In the genomic region with DNA sequence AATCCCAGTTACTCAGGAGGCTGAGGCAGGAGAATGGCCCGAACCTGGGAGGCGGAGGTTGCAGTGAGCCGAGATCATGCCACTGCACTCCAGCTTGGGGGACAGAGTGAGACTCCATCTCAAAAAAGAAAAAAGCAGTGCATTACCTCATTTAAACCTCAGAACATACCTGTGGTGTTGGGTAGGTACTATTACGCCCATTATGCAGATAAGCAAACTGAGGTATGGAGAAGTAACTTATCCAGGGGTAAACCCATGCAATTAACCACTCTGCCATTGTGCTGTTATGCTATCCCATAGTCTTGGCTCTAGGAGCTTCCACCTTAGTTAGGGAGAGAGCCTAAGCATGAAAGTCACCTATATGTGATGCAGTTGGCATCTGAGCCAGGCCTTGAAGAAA, we compare ENCODE assay signal across 36 cellular contexts. TPM values are rescaled to one million over a fixed set of nuclear protein-coding genes. Genes with fewer than 3 reads are reported as not detected.
"Had no signal": no experiment of that assay in that cellular context is flagged by ENCODE, and none has a peak within 500 bp of the region (broad histone marks: within the 10 kb centered on the region; RNA-seq: fewer than 3 reads in every experiment).

No MANE protein-coding gene starts in this region.

- H3K36me3 ChIP-seq: adrenal gland, brain microvascular endothelial cell, breast epithelium had no signal

- H3K4me1 Mint-ChIP-seq: activated B cell treated with CpG ODN at 0.5 μM for 24 hours; activated CD4-positive, alpha-beta T cell treated with anti-CD3 and anti-CD28 coated beads for 36 hours; activated naive CD8-positive, alpha-beta T cell treated with anti-CD3 and anti-CD28 coated beads for 36 hours had no signal

- H3K36me3 Mint-ChIP-seq: activated CD8-positive, alpha-beta memory T cell treated with anti-CD3 and anti-CD28 coated beads, Interleukin-2, amount 10 ng/mL, durations not matched to agents 7 days and 5 days; activated naive CD4-positive, alpha-beta T cell treated with anti-CD3 and anti-CD28 coated beads, Interleukin-2, amount 50 U/mL, for 72 hours; activated naive CD8-positive, alpha-beta T cell treated with anti-CD3 and anti-CD28 coated beads for 36 hours had no signal

- H3K9me3 ChIP-seq: adrenal gland, body of pancreas, breast epithelium had no signal

- ATAC-seq: activated CD4-positive, alpha-beta T cell treated with anti-CD3 and anti-CD28 coated beads for 36 hours; activated CD8-positive, alpha-beta memory T cell treated with anti-CD3 and anti-CD28 coated beads, Interleukin-2, amount 10 ng/mL, durations not matched to agents 7 days and 5 days; activated naive CD4-positive, alpha-beta T cell treated with anti-CD3 and anti-CD28 coated beads, Interleukin-2, amount 50 U/mL, for 72 hours; body of pancreas had no signal

- H3K4me1 ChIP-seq: adrenal gland, body of pancreas, breast epithelium had no signal

- DNase-seq: activated B cell treated with CpG ODN at 0.5 μM for 24 hours; activated CD4-positive, alpha-beta memory T cell treated with anti-CD3 and anti-CD28 coated beads, Interleukin-2, amount 10 ng/mL, durations not matched to agents 7 days and 5 days; activated CD4-positive, alpha-beta T cell treated with anti-CD3 and anti-CD28 coated beads for 1 hour; activated CD4-positive, alpha-beta T cell treated with anti-CD3 and anti-CD28 coated beads for 36 hours; activated CD4-positive, alpha-beta T cell treated with anti-CD3 and anti-CD28 coated beads for 48 hours; activated CD4-positive, alpha-beta T cell treated with anti-CD3 and anti-CD28 coated beads, Interleukin-2, amount 10 ng/mL, durations not matched to agents 7 days and 5 days; activated CD4-positive, alpha-beta T cell treated with anti-CD3 and anti-CD28 coated beads, Interleukin-2, amount 50 U/mL, for 48 hours; activated CD8-positive, alpha-beta memory T cell treated with anti-CD3 and anti-CD28 coated beads for 24 hours; activated CD8-positive, alpha-beta memory T cell treated with anti-CD3 and anti-CD28 coated beads, Interleukin-2, amount 10 ng/mL, durations not matched to agents 7 days and 5 days; activated CD8-positive, alpha-beta memory T cell treated with anti-CD3 and anti-CD28 coated beads, Interleukin-2, amount 50 U/mL, for 48 hours; activated CD8-positive, alpha-beta T cell treated with anti-CD3 and anti-CD28 coated beads, Interleukin-2, amount 10 ng/mL, durations not matched to agents 7 days and 5 days; activated effector memory CD4-positive, alpha-beta T cell treated with anti-CD3 and anti-CD28 coated beads, Interleukin-2, amount 50 U/mL, for 16 hours; activated gamma-delta T cell treated with Interleukin-2 at 50 U/mL for 16 hours; activated naive CD4-positive, alpha-beta T cell; activated naive CD4-positive, alpha-beta T cell treated with anti-CD3 and anti-CD28 coated beads for 36 hours; activated naive CD4-positive, alpha-beta T cell treated with anti-CD3 and anti-CD28 coated beads, Interleukin-2, amount 50 U/mL, for 16 hours; activated naive CD8-positive, alpha-beta T cell treated with anti-CD3 and anti-CD28 coated beads for 36 hours; activated T-cell treated with anti-CD3 and anti-CD28 coated beads, Interleukin-2, amount 50 U/mL, for 24 hours; activated T-cell treated with anti-CD3 and anti-CD28 coated beads, Interleukin-2, amount 50 U/mL, for 48 hours; adrenal gland; amniotic stem cell; aorta; body of pancreas; brain microvascular endothelial cell; central memory CD4-positive, alpha-beta T cell; T-helper 2 cell; T-helper 9 cell had no signal

- H3K4me3 Mint-ChIP-seq: activated B cell treated with CpG ODN at 0.5 μM for 24 hours; activated CD4-positive, alpha-beta memory T cell treated with anti-CD3 and anti-CD28 coated beads, Interleukin-2, amount 10 ng/mL, durations not matched to agents 7 days and 5 days; activated CD4-positive, alpha-beta T cell treated with anti-CD3 and anti-CD28 coated beads for 36 hours; activated CD4-positive, alpha-beta T cell treated with anti-CD3 and anti-CD28 coated beads, Interleukin-2, amount 10 ng/mL, durations not matched to agents 7 days and 5 days; activated CD8-positive, alpha-beta memory T cell treated with anti-CD3 and anti-CD28 coated beads, Interleukin-2, amount 10 ng/mL, durations not matched to agents 7 days and 5 days; activated CD8-positive, alpha-beta T cell treated with anti-CD3 and anti-CD28 coated beads, Interleukin-2, amount 10 ng/mL, durations not matched to agents 7 days and 5 days; activated naive CD4-positive, alpha-beta T cell treated with anti-CD3 and anti-CD28 coated beads for 36 hours; activated naive CD8-positive, alpha-beta T cell treated with anti-CD3 and anti-CD28 coated beads for 36 hours; activated T-cell treated with anti-CD3 and anti-CD28 coated beads, Interleukin-2, amount 50 U/mL, for 24 hours; T-helper 2 cell treated with Interferon-gamma antibody and Interleukin-4, amounts not matched to agents 5 μg/mL and 100 μg/mL, for 36 hours had no signal

- H3K27me3 ChIP-seq: adrenal gland, body of pancreas, brain microvascular endothelial cell, breast epithelium had no signal

- H3K27ac Mint-ChIP-seq: activated B cell treated with CpG ODN at 0.5 μM for 24 hours; activated CD4-positive, alpha-beta memory T cell treated with anti-CD3 and anti-CD28 coated beads, Interleukin-2, amount 10 ng/mL, durations not matched to agents 7 days and 5 days; activated CD4-positive, alpha-beta T cell treated with anti-CD3 and anti-CD28 coated beads for 36 hours; activated CD4-positive, alpha-beta T cell treated with anti-CD3 and anti-CD28 coated beads, Interleukin-2, amount 10 ng/mL, durations not matched to agents 7 days and 5 days; activated CD8-positive, alpha-beta memory T cell treated with anti-CD3 and anti-CD28 coated beads, Interleukin-2, amount 10 ng/mL, durations not matched to agents 7 days and 5 days; activated CD8-positive, alpha-beta T cell treated with anti-CD3 and anti-CD28 coated beads, Interleukin-2, amount 10 ng/mL, durations not matched to agents 7 days and 5 days; activated naive CD4-positive, alpha-beta T cell treated with anti-CD3 and anti-CD28 coated beads for 36 hours; activated naive CD4-positive, alpha-beta T cell treated with anti-CD3 and anti-CD28 coated beads, Interleukin-2, amount 50 U/mL, for 72 hours; activated naive CD8-positive, alpha-beta T cell treated with anti-CD3 and anti-CD28 coated beads for 36 hours; activated T-cell treated with anti-CD3 and anti-CD28 coated beads, Interleukin-2, amount 50 U/mL, for 24 hours; T-helper 2 cell treated with Interferon-gamma antibody and Interleukin-4, amounts not matched to agents 5 μg/mL and 100 μg/mL, for 36 hours had no signal

- H3K4me3 ChIP-seq: adrenal gland, body of pancreas, breast epithelium had no signal

- H3K9me3 Mint-ChIP-seq: activated B cell treated with CpG ODN at 0.5 μM for 24 hours; activated CD4-positive, alpha-beta memory T cell treated with anti-CD3 and anti-CD28 coated beads, Interleukin-2, amount 10 ng/mL, durations not matched to agents 7 days and 5 days; activated CD4-positive, alpha-beta T cell treated with anti-CD3 and anti-CD28 coated beads, Interleukin-2, amount 10 ng/mL, durations not matched to agents 7 days and 5 days; activated naive CD4-positive, alpha-beta T cell treated with anti-CD3 and anti-CD28 coated beads for 36 hours; activated naive CD4-positive, alpha-beta T cell treated with anti-CD3 and anti-CD28 coated beads, Interleukin-2, amount 50 U/mL, for 72 hours; activated naive CD8-positive, alpha-beta T cell treated with anti-CD3 and anti-CD28 coated beads for 36 hours; activated T-cell treated with anti-CD3 and anti-CD28 coated beads, Interleukin-2, amount 50 U/mL, for 24 hours; T-helper 2 cell treated with Interferon-gamma antibody and Interleukin-4, amounts not matched to agents 5 μg/mL and 100 μg/mL, for 36 hours had no signal

- H3K27ac ChIP-seq: adrenal gland, body of pancreas, brain microvascular endothelial cell, breast epithelium, VCaP had no signal

- FAIRE-seq: astrocyte, TTC549 had no signal

RNA-seq across cellular contexts. Expression of a gene that starts 2.3 kb away (rescaled TPM):
- total RNA-seq: activated B cell treated with CpG ODN at 0.5 μM for 24 hours; activated CD4-positive, alpha-beta T cell treated with anti-CD3 and anti-CD28 coated beads for 36 hours; activated CD4-positive, alpha-beta T cell treated with anti-CD3 and anti-CD28 coated beads, Interleukin-2, amount 10 ng/mL, durations not matched to agents 7 days and 5 days; activated CD8-positive, alpha-beta memory T cell treated with anti-CD3 and anti-CD28 coated beads, Interleukin-2, amount 10 ng/mL, durations not matched to agents 7 days and 5 days; activated CD8-positive, alpha-beta T cell treated with anti-CD3 and anti-CD28 coated beads, Interleukin-2, amount 10 ng/mL, durations not matched to agents 7 days and 5 days; activated naive CD4-positive, alpha-beta T cell treated with anti-CD3 and anti-CD28 coated beads for 36 hours; activated naive CD4-positive, alpha-beta T cell treated with anti-CD3 and anti-CD28 coated beads, Interleukin-2, amount 50 U/mL, for 72 hours; activated naive CD8-positive, alpha-beta T cell treated with anti-CD3 and anti-CD28 coated beads for 36 hours; aorta; astrocyte; body of pancreas; breast epithelium; cardiac septum; cerebellum; T-helper 1 cell treated with Interleukin-12 subunit alpha and Interleukin-12 subunit beta and Interleukin-4 antibody, amounts not matched to agents 30 ng/mL and 1 ng/mL, for 36 hours had no signal
- polyA plus RNA-seq: adrenal gland, aorta had no signal

RNA-seq across cellular contexts. Expression of a gene that starts 31.4 kb away (rescaled TPM):
- total RNA-seq: activated B cell treated with CpG ODN at 0.5 μM for 24 hours; activated CD4-positive, alpha-beta memory T cell treated with anti-CD3 and anti-CD28 coated beads, Interleukin-2, amount 10 ng/mL, durations not matched to agents 7 days and 5 days; activated CD4-positive, alpha-beta T cell treated with anti-CD3 and anti-CD28 coated beads for 36 hours; activated CD4-positive, alpha-beta T cell treated with anti-CD3 and anti-CD28 coated beads, Interleukin-2, amount 10 ng/mL, durations not matched to agents 7 days and 5 days; activated CD8-positive, alpha-beta memory T cell treated with anti-CD3 and anti-CD28 coated beads, Interleukin-2, amount 10 ng/mL, durations not matched to agents 7 days and 5 days; activated CD8-positive, alpha-beta T cell treated with anti-CD3 and anti-CD28 coated beads, Interleukin-2, amount 10 ng/mL, durations not matched to agents 7 days and 5 days; activated naive CD4-positive, alpha-beta T cell treated with anti-CD3 and anti-CD28 coated beads for 36 hours; activated naive CD8-positive, alpha-beta T cell treated with anti-CD3 and anti-CD28 coated beads for 36 hours; aorta; astrocyte; T-helper 1 cell treated with Interleukin-12 subunit alpha and Interleukin-12 subunit beta and Interleukin-4 antibody, amounts not matched to agents 30 ng/mL and 1 ng/mL, for 36 hours had no signal
- polyA plus RNA-seq: aorta had no signal
